15 cellular contexts compared by ENCODE assay signal in genomic region chr16:79715088-79715487, GRCh38.
"Had no signal": no experiment of that assay in that cellular context is flagged by ENCODE, and none has a peak within 500 bp of the region (broad histone marks: within the 10 kb centered on the region; RNA-seq: fewer than 3 reads in every experiment).

No MANE protein-coding gene starts in this region.

- H3K9me3 ChIP-seq: esophagus muscularis mucosa, neutrophil, sigmoid colon, suprapubic skin had no signal

- DNase-seq: activated CD4-positive, alpha-beta T cell treated with anti-CD3 and anti-CD28 coated beads, Interleukin-2, amount 50 U/mL, for 48 hours; activated naive CD4-positive, alpha-beta T cell; activated T-cell treated with anti-CD3 and anti-CD28 coated beads, Interleukin-2, amount 50 U/mL, for 48 hours; central memory CD4-positive, alpha-beta T cell; dermis blood vessel endothelial cell; glutamatergic neuron; immature natural killer cell; naive thymus-derived CD4-positive, alpha-beta T cell; sigmoid colon; stimulated activated CD4-positive, alpha-beta T cell treated with anti-CD3 and anti-CD28 coated beads, Interleukin-2, amount 100 ng/mL, for 48 hours; stimulated activated naive CD4-positive, alpha-beta T cell treated with Interleukin-2 at 50 U/mL for 16 hours; T-helper 17 cell had no signal

- H3K27ac Mint-ChIP-seq: immature natural killer cell; naive thymus-derived CD4-positive, alpha-beta T cell; T-helper 17 cell had no signal

- H3K27ac ChIP-seq: esophagus muscularis mucosa, neutrophil, sigmoid colon, suprapubic skin had no signal

- H3K4me1 ChIP-seq: esophagus muscularis mucosa, suprapubic skin had no signal

- H3K36me3 ChIP-seq: esophagus muscularis mucosa, neutrophil, sigmoid colon, suprapubic skin had no signal

- H3K4me3 Mint-ChIP-seq: immature natural killer cell, T-helper 17 cell had no signal

- H3K27me3 ChIP-seq: esophagus muscularis mucosa, neutrophil, sigmoid colon, suprapubic skin had no signal

- H3K4me3 ChIP-seq: esophagus muscularis mucosa, sigmoid colon, suprapubic skin had no signal

- H3K4me1 Mint-ChIP-seq: immature natural killer cell had no signal
